1 cellular context compared by ENCODE assay signal in genomic region chr3:188946837-188947236, GRCh38.
TF ChIP-seq lines count a peak whose summit lies in the region.

No MANE protein-coding gene starts in this region.

TF ChIP-seq in HEK293, 187 proteins besides CTCF, POLR2A, EP300 and RAD21 (continued from another document):
- TF ChIP-seq INSM2 (tag by site-specific recombination; IDR thresholded peaks at IDR 0.05) (no peak), ZSCAN18 (tag by site-specific recombination; IDR thresholded peaks at IDR 0.05) (no peak), ZFHX2 (tag by site-specific recombination; conservative IDR thresholded peaks at IDR 0.05) (peak; percentile 50), KLF10 (tag by site-specific recombination; IDR thresholded peaks at IDR 0.05) (no peak), ZSCAN30 (tag by site-specific recombination; IDR thresholded peaks at IDR 0.05) (no peak)
TF ChIP-seq in HEK293: peak in this region for 1.
